28 cellular contexts compared by ENCODE assay signal in genomic region chr22:20940904-20941385, GRCh38. TPM values are rescaled to one million over a fixed set of nuclear protein-coding genes. Genes with fewer than 3 reads are reported as not detected.
DNase-seq lines count a peak whose midpoint lies in the region; ATAC-seq and TF ChIP-seq lines count a peak whose summit lies in the region.
"Had no signal": no experiment of that assay in that cellular context is flagged by ENCODE, and none has a peak within 500 bp of the region (broad histone marks: within the 10 kb centered on the region; RNA-seq: fewer than 3 reads in every experiment).

No MANE protein-coding gene starts in this region.

- H3K4me3 Mint-ChIP-seq in CD4-positive, alpha-beta memory T cell = peak overlapping the region in 6 of 8 donors; percentile 11 to 69 (median 25)
- peak overlapping the region; percentile 58 for H3K4me3 Mint-ChIP-seq in central memory CD8-positive, alpha-beta T cell
- peak overlapping the region in 8 of 10 donors; percentile 21 to 83 (median 55) for H3K4me3 Mint-ChIP-seq in naive thymus-derived CD4-positive, alpha-beta T cell
- H3K4me3 Mint-ChIP-seq: activated B cell treated with CpG ODN at 0.5 μM for 24 hours; activated CD4-positive, alpha-beta T cell treated with anti-CD3 and anti-CD28 coated beads, Interleukin-2, amount 10 ng/mL, durations not matched to agents 7 days and 5 days; activated T-cell treated with anti-CD3 and anti-CD28 coated beads, Interleukin-2, amount 50 U/mL, for 4 hours; B cell; neural progenitor cell had no signal

- H3K27me3 Mint-ChIP-seq in CD4-positive, alpha-beta memory T cell = no peaks in the 10 kb centered on the region
- H3K27me3 Mint-ChIP-seq in central memory CD8-positive, alpha-beta T cell = no peaks in the 10 kb centered on the region
- H3K27me3 Mint-ChIP-seq in naive thymus-derived CD4-positive, alpha-beta T cell = no peaks in the 10 kb centered on the region
- H3K27me3 Mint-ChIP-seq: activated B cell treated with CpG ODN at 0.5 μM for 24 hours; activated CD4-positive, alpha-beta T cell treated with anti-CD3 and anti-CD28 coated beads, Interleukin-2, amount 10 ng/mL, durations not matched to agents 7 days and 5 days; B cell had no signal

- H3K4me1 ChIP-seq in CD4-positive, alpha-beta memory T cell (ENCODE audit: insufficient read depth, low read length) = peaks cover 83% of the 10 kb centered on the region
- no peaks in the 10 kb centered on the region; the same call in 1 of the 2 replicates for H3K4me1 ChIP-seq in HEK293 (ENCODE audit: control insufficient read depth, insufficient read depth, low read length)
- peaks cover 28 to 29% of the 10 kb centered on the region in 2 donors for H3K4me1 ChIP-seq in naive thymus-derived CD4-positive, alpha-beta T cell (ENCODE audit: control insufficient read depth in 2 of 2, insufficient read depth in 2 of 2, low read length in 2 of 2)
- H3K4me1 ChIP-seq: neural progenitor cell had no signal

- intact Hi-C loops in CD4-positive, alpha-beta memory T cell (cut with micrococcal nuclease) = loop anchor here (10.0 kb wide), 1 partner anchor 56 kb away; no protein-coding TSS in a partner anchor
- intact Hi-C loops in naive thymus-derived CD4-positive, alpha-beta T cell (cut with micrococcal nuclease) = no loop called here

- no peaks in the 10 kb centered on the region for H3K27me3 ChIP-seq in CD4-positive, alpha-beta memory T cell (ENCODE audit: insufficient read depth, low read length)
- no peaks in the 10 kb centered on the region for H3K27me3 ChIP-seq in naive thymus-derived CD4-positive, alpha-beta T cell (ENCODE audit: control insufficient read depth in 2 of 2, insufficient read depth in 2 of 2, low read length in 2 of 2)
- H3K27me3 ChIP-seq: adrenal gland, dorsolateral prefrontal cortex, gastrocnemius medialis, neural progenitor cell, right lobe of liver, tibial artery had no signal

- peaks cover 23 to 52% of the 10 kb centered on the region in 2 donors for H3K36me3 Mint-ChIP-seq in CD4-positive, alpha-beta memory T cell
- H3K36me3 Mint-ChIP-seq in central memory CD8-positive, alpha-beta T cell (ENCODE audit: insufficient read depth) = peaks cover 28% of the 10 kb centered on the region
- peaks cover 10 to 49% (median 22%) of the 10 kb centered on the region in 5 donors for H3K36me3 Mint-ChIP-seq in naive thymus-derived CD4-positive, alpha-beta T cell

- H3K4me3 ChIP-seq in CD4-positive, alpha-beta memory T cell (ENCODE audit: low read length in 2 of 2) = no peak overlapping the region
- H3K4me3 ChIP-seq in HEK293 (ENCODE audit: low read depth, low read length) = no peak overlapping the region
- H3K4me3 ChIP-seq in naive thymus-derived CD4-positive, alpha-beta T cell (ENCODE audit: low read length) = no peak overlapping the region
- H3K4me3 ChIP-seq: adrenal gland, gastrocnemius medialis, neural progenitor cell, right lobe of liver, tibial artery had no signal

- DNase-seq in CD4-positive, alpha-beta memory T cell = no peak
- DNase-seq in central memory CD8-positive, alpha-beta T cell (ENCODE audit: low spot score in 2 of 2) = no peak
- no peak for DNase-seq in naive thymus-derived CD4-positive, alpha-beta T cell
- DNase-seq in cerebellar nuclear complex (lab: John Stamatoyannopoulos, UW) (no peak), nucleus accumbens (lab: John Stamatoyannopoulos, UW) (no peak), substantia nigra (lab: John Stamatoyannopoulos, UW) (no peak), DMS 273 treated with DMSO at 0.1 percent for 48 hours (lab: John Stamatoyannopoulos, UW) (no peak)
- DNase-seq: ACHN; activated B cell treated with CpG ODN at 0.5 μM for 24 hours; activated CD4-positive, alpha-beta T cell treated with anti-CD3 and anti-CD28 coated beads, Interleukin-2, amount 10 ng/mL, durations not matched to agents 7 days and 5 days; activated T-cell treated with anti-CD3 and anti-CD28 coated beads, Interleukin-2, amount 50 U/mL, for 4 hours; adrenal gland; gastrocnemius medialis; NCI-H1092 treated with DMSO at 0.1 percent for 48 hours; NCI-H187 treated with DMSO at 0.1 percent for 48 hours; NCI-H2171 treated with DMSO at 0.1 percent for 48 hours; NCI-H510A; right lobe of liver; stimulated activated CD4-positive, alpha-beta T cell treated with anti-CD3 and anti-CD28 coated beads, Interleukin-12 subunit alpha, Interleukin-12 subunit beta, amount 100 ng/mL, for 4 hours; stimulated activated CD4-positive, alpha-beta T cell treated with anti-CD3 and anti-CD28 coated beads, Interleukin-2, amount 100 ng/mL, for 48 hours; T1000; tibial artery had no signal

- CTCF ChIA-PET in CD4-positive, alpha-beta memory T cell (lab: Charles Lee; ENCODE audit: partially characterized antibody) = interaction anchor here (0.6 kb wide), 1 partner anchor 55 kb away, joined by 3 read pairs; no protein-coding TSS in a partner anchor
- CTCF ChIA-PET in HEK293 (lab: Yijun Ruan, JAX) = interaction anchor here (0.6 to 1.6 kb wide), 2 partner anchors 20 to 24 kb away, joined by 3 to 4 read pairs; partner anchors contain the start of gene CRKL
- CTCF ChIA-PET in naive thymus-derived CD4-positive, alpha-beta T cell (lab: Charles Lee) = no interaction called here

- no peak overlapping the region for H3K27ac ChIP-seq in CD4-positive, alpha-beta memory T cell (ENCODE audit: low read depth, low read length)
- no peak overlapping the region for H3K27ac ChIP-seq in HEK293 (ENCODE audit: extremely low read depth, low read depth, low read length)
- no peak overlapping the region for H3K27ac ChIP-seq in naive thymus-derived CD4-positive, alpha-beta T cell (ENCODE audit: low read depth, low read length)
- H3K27ac ChIP-seq in substantia nigra (ENCODE audit: low read depth, low read length, poor library complexity, severe bottlenecking) = no peak overlapping the region
- H3K27ac ChIP-seq: adrenal gland, right lobe of liver, tibial artery had no signal

- POLR2A ChIA-PET in CD4-positive, alpha-beta memory T cell (lab: Charles Lee; ENCODE audit: partially characterized antibody) = no interaction called here
- POLR2A ChIA-PET in HEK293 (lab: Yijun Ruan, JAX) = no interaction called here
- POLR2A ChIA-PET in naive thymus-derived CD4-positive, alpha-beta T cell (lab: Charles Lee) = no interaction called here

- H3K27ac Mint-ChIP-seq in CD4-positive, alpha-beta memory T cell = peak overlapping the region in 2 of 7 donors; percentile 24 to 62
- peak overlapping the region; percentile 81 for H3K27ac Mint-ChIP-seq in central memory CD8-positive, alpha-beta T cell (ENCODE audit: low read depth)
- peak overlapping the region in 4 of 9 donors; percentile 8 to 70 (median 36) for H3K27ac Mint-ChIP-seq in naive thymus-derived CD4-positive, alpha-beta T cell
- H3K27ac Mint-ChIP-seq: activated B cell treated with CpG ODN at 0.5 μM for 24 hours; activated CD4-positive, alpha-beta T cell treated with anti-CD3 and anti-CD28 coated beads, Interleukin-2, amount 10 ng/mL, durations not matched to agents 7 days and 5 days; B cell; neural progenitor cell had no signal

- no peaks in the 10 kb centered on the region for H3K9me3 Mint-ChIP-seq in CD4-positive, alpha-beta memory T cell
- H3K9me3 Mint-ChIP-seq in central memory CD8-positive, alpha-beta T cell = no peaks in the 10 kb centered on the region
- no peaks in the 10 kb centered on the region for H3K9me3 Mint-ChIP-seq in naive thymus-derived CD4-positive, alpha-beta T cell
- H3K9me3 Mint-ChIP-seq: activated B cell treated with CpG ODN at 0.5 μM for 24 hours; activated CD4-positive, alpha-beta T cell treated with anti-CD3 and anti-CD28 coated beads, Interleukin-2, amount 10 ng/mL, durations not matched to agents 7 days and 5 days; activated T-cell treated with anti-CD3 and anti-CD28 coated beads, Interleukin-2, amount 50 U/mL, for 4 hours; neural progenitor cell had no signal

- H3K36me3 ChIP-seq in CD4-positive, alpha-beta memory T cell (ENCODE audit: insufficient read depth, low read length) = peaks cover 20% of the 10 kb centered on the region
- H3K36me3 ChIP-seq in HEK293 (ENCODE audit: control insufficient read depth in 2 of 2, insufficient read depth in 1 of 2, low read length in 2 of 2) = peaks cover 0 to 35% of the 10 kb centered on the region in 2 experiments; a peak in 2 of 3 replicates
- H3K36me3 ChIP-seq in naive thymus-derived CD4-positive, alpha-beta T cell (ENCODE audit: control insufficient read depth in 2 of 3, insufficient read depth in 3 of 3, low read length in 3 of 3) = peaks cover 0 to 10% (median 5%) of the 10 kb centered on the region in 3 experiments
- H3K36me3 ChIP-seq: gastrocnemius medialis, neural progenitor cell, right lobe of liver had no signal

- no peak for TF ChIP-seq CTCF in HEK293 (tag by site-specific recombination; IDR thresholded peaks at IDR 0.05)

- H3K9me3 ChIP-seq in CD4-positive, alpha-beta memory T cell (ENCODE audit: control insufficient read depth in 1 of 2, low read length in 2 of 2) = no peaks in the 10 kb centered on the region
- H3K9me3 ChIP-seq in HEK293 (ENCODE audit: control insufficient read depth, insufficient read depth, low read depth, low read length) = no peaks in the 10 kb centered on the region
- H3K9me3 ChIP-seq in naive thymus-derived CD4-positive, alpha-beta T cell (ENCODE audit: control insufficient read depth in 2 of 3, low read length in 3 of 3) = no peaks in the 10 kb centered on the region
- H3K9me3 ChIP-seq: adrenal gland, gastrocnemius medialis, right lobe of liver, tibial artery had no signal

- peaks cover 59 to 93% (median 78%) of the 10 kb centered on the region in 4 donors for H3K4me1 Mint-ChIP-seq in CD4-positive, alpha-beta memory T cell
- H3K4me1 Mint-ChIP-seq in central memory CD8-positive, alpha-beta T cell = peaks cover 88% of the 10 kb centered on the region
- H3K4me1 Mint-ChIP-seq in naive thymus-derived CD4-positive, alpha-beta T cell = peaks cover 53 to 95% (median 87%) of the 10 kb centered on the region in 7 donors

- no peak for ATAC-seq in central memory CD8-positive, alpha-beta T cell (replicated peaks; ENCODE audit: extremely low read depth, poor library complexity, severe bottlenecking)
- no peak for ATAC-seq in naive thymus-derived CD4-positive, alpha-beta T cell
- ATAC-seq: activated T-cell treated with anti-CD3 and anti-CD28 coated beads, Interleukin-2, amount 50 U/mL, for 4 hours had no signal

TF ChIP-seq in HEK293, 187 proteins besides CTCF, POLR2A, EP300 and RAD21 (continues in another document):
- no peak for TF ChIP-seq ZNF549 (tag by site-specific recombination; IDR thresholded peaks at IDR 0.05)

RNA-seq across cellular contexts. Expression of gene CRKL, which starts 23.7 kb away (rescaled TPM):
- 10 to 100 TPM; 85.1 to 86.5 TPM for total RNA-seq in CD4-positive, alpha-beta memory T cell
- 10 to 100 TPM; 39.9 to 51.3 TPM for polyA plus RNA-seq in CD4-positive, alpha-beta memory T cell
- 10 to 100 TPM; 38.9 to 82.7 (median 77.8) TPM for total RNA-seq in naive thymus-derived CD4-positive, alpha-beta T cell
- 10 to 100 TPM; 44.7 to 65.8 TPM for polyA plus RNA-seq in naive thymus-derived CD4-positive, alpha-beta T cell

RNA-seq across cellular contexts. Expression of gene AIFM3, which starts 26.1 kb away (rescaled TPM):
- 1 to 10 TPM in 1 of 2 experiments, under 1 TPM in 1; 0.55 to 1.0 TPM for total RNA-seq in CD4-positive, alpha-beta memory T cell
- polyA plus RNA-seq in CD4-positive, alpha-beta memory T cell = not detected
- 1 to 10 TPM in 3 of 5 experiments, under 1 TPM in 2; 0.24 to 9.0 (median 1.2) TPM for total RNA-seq in naive thymus-derived CD4-positive, alpha-beta T cell
- under 1 TPM; 0.17 to 0.32 TPM for polyA plus RNA-seq in naive thymus-derived CD4-positive, alpha-beta T cell
- total RNA-seq: lung microvascular endothelial cell, RPMI7951 had no signal

RNA-seq across cellular contexts. Expression of gene LZTR1, which starts 41.2 kb away (rescaled TPM):
- total RNA-seq in CD4-positive, alpha-beta memory T cell = 100 to 1,000 TPM; 112 to 114 TPM
- polyA plus RNA-seq in CD4-positive, alpha-beta memory T cell = 10 to 100 TPM in 1 of 2 donors, 1 to 10 TPM in 1; 5.5 to 18.1 TPM
- total RNA-seq in naive thymus-derived CD4-positive, alpha-beta T cell = 100 to 1,000 TPM in 2 of 5 experiments, 10 to 100 TPM in 3; 61.8 to 104 (median 74.2) TPM
- 10 to 100 TPM; 11.4 to 15.6 TPM for polyA plus RNA-seq in naive thymus-derived CD4-positive, alpha-beta T cell
